Comparison of ENCODE assay signal across 13 cellular contexts in the genomic region with DNA sequence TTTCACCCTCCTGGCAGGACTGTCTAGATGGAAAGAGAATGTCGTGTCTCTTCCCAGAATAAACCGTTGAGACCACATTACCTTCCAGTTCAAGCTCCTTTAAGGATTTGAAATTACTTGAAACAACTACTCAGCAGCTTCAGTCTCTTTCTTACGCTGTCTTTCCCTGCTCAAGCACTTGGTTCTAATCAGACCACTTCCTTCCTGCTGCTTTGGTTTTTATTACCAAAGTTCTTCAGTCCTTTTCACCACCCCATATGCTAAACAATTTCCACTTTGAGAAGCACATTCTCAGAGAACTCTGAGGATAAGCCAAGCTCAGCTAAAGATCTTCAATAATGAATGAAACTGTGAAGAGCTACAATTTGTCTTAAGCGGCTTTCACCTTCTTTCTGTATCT.
DNase-seq lines count a peak whose midpoint lies in the region; ATAC-seq, FAIRE-seq and TF ChIP-seq lines count a peak whose summit lies in the region.
"Had no signal": no experiment of that assay in that cellular context is flagged by ENCODE, and none has a peak within 500 bp of the region (broad histone marks: within the 10 kb centered on the region; RNA-seq: fewer than 3 reads in every experiment).

No MANE protein-coding gene starts in this region.

- POLR2A ChIA-PET in activated CD4-positive, alpha-beta T cell treated with anti-CD3 and anti-CD28 coated beads for 36 hours (lab: Charles Lee): no interaction called here

- peak; percentile 78 for ATAC-seq in activated CD4-positive, alpha-beta T cell treated with anti-CD3 and anti-CD28 coated beads for 36 hours

- H3K4me3 ChIP-seq in bronchial epithelial cell (ENCODE audit: low read depth, low read length): no peak overlapping the region
- H3K4me3 ChIP-seq: cardiac muscle cell, sigmoid colon had no signal

- no peaks in the 10 kb centered on the region for H3K9me3 Mint-ChIP-seq in activated CD4-positive, alpha-beta T cell treated with anti-CD3 and anti-CD28 coated beads for 36 hours (ENCODE audit: low read depth)

- no peaks in the 10 kb centered on the region for H3K36me3 Mint-ChIP-seq in activated CD4-positive, alpha-beta T cell treated with anti-CD3 and anti-CD28 coated beads for 36 hours (ENCODE audit: low read depth)

- H3K27me3 ChIP-seq in bronchial epithelial cell (ENCODE audit: control insufficient read depth, insufficient read depth, low read length): no peaks in the 10 kb centered on the region
- H3K27me3 ChIP-seq: cardiac muscle cell, sigmoid colon had no signal

- H3K27me3 Mint-ChIP-seq in activated CD4-positive, alpha-beta T cell treated with anti-CD3 and anti-CD28 coated beads for 36 hours: no peaks in the 10 kb centered on the region

- DNase-seq in activated CD4-positive, alpha-beta T cell treated with anti-CD3 and anti-CD28 coated beads for 36 hours: no peak
- DNase-seq in activated CD4-positive, alpha-beta T cell treated with anti-CD3 and anti-CD28 coated beads for 48 hours: no peak
- DNase-seq in NOMO-1 (lab: John Stamatoyannopoulos, UW; ENCODE audit: unreplicated experiment in 2 of 2) (peak; percentile 3 to 65), bronchial epithelial cell (ENCODE audit: low read depth) (no peak), pons (ENCODE audit: low spot score) (peak; percentile 5), caudate nucleus (lab: John Stamatoyannopoulos, UW) (no peak), ecto neural progenitor cell (ENCODE audit: low spot score) (no peak), NCI-H748 treated with DMSO at 0.1 percent for 48 hours (lab: John Stamatoyannopoulos, UW) (no peak)
- DNase-seq: glutamatergic neuron, NCI-H1930, sigmoid colon had no signal

- CTCF ChIA-PET in activated CD4-positive, alpha-beta T cell treated with anti-CD3 and anti-CD28 coated beads for 36 hours (lab: Charles Lee): no interaction called here

- H3K36me3 ChIP-seq in bronchial epithelial cell (ENCODE audit: control insufficient read depth, insufficient read depth, low read length): peaks cover 2% of the 10 kb centered on the region
- H3K36me3 ChIP-seq: cardiac muscle cell, sigmoid colon had no signal

- FAIRE-seq in bronchial epithelial cell (lab: Jason Lieb, UNC): peak; percentile 13
- FAIRE-seq: A204.1 had no signal

- intact Hi-C loops in activated CD4-positive, alpha-beta T cell treated with anti-CD3 and anti-CD28 coated beads for 36 hours (cut with DNase I, micrococcal nuclease): no loop called here

- no peak overlapping the region for H3K27ac ChIP-seq in caudate nucleus (ENCODE audit: low read depth, low read length)
- H3K27ac ChIP-seq: cardiac muscle cell, sigmoid colon had no signal

- H3K4me3 Mint-ChIP-seq in activated CD4-positive, alpha-beta T cell treated with anti-CD3 and anti-CD28 coated beads for 36 hours: peak overlapping the region; percentile 4

- H3K27ac Mint-ChIP-seq in activated CD4-positive, alpha-beta T cell treated with anti-CD3 and anti-CD28 coated beads for 36 hours: peak overlapping the region; percentile 74

- no peak for TF ChIP-seq CTCF in bronchial epithelial cell (IDR thresholded peaks at IDR 0.05; ENCODE audit: insufficient read depth, low read length, severe bottlenecking)

- H3K4me1 Mint-ChIP-seq in activated CD4-positive, alpha-beta T cell treated with anti-CD3 and anti-CD28 coated beads for 36 hours: peaks cover 42% of the 10 kb centered on the region

Comparison
In these comparisons a context has a peak if more than half of its experiments do, and no peak if none do; other contexts are left out.
1. DNase-seq: peak in NOMO-1 (2 of 2) and pons (single experiment); none in activated CD4-positive, alpha-beta T cell treated with anti-CD3 and anti-CD28 coated beads for 36 hours (single experiment), activated CD4-positive, alpha-beta T cell treated with anti-CD3 and anti-CD28 coated beads for 48 hours (single experiment), bronchial epithelial cell (single experiment), caudate nucleus (0 of 61), ecto neural progenitor cell (single experiment) and NCI-H748 treated with DMSO at 0.1 percent for 48 hours (single experiment).